In genomic region chr6:34839696-34840352, GRCh38 we compare ENCODE assay signal across 20 cellular contexts. TPM values are rescaled to one million over a fixed set of nuclear protein-coding genes. Genes with fewer than 3 reads are reported as not detected.
A peak's percentile ranks its signal among the peaks of the same experiment; 100 is the strongest.
DNase-seq lines count a peak whose midpoint lies in the region; ATAC-seq and TF ChIP-seq lines count a peak whose summit lies in the region.
"Had no signal": no experiment of that assay in that cellular context is flagged by ENCODE, and none has a peak within 500 bp of the region (broad histone marks: within the 10 kb centered on the region; RNA-seq: fewer than 3 reads in every experiment).

No MANE protein-coding gene starts in this region.

- H2BK12ac ChIP-seq in H9 (ENCODE audit: insufficient read length, low read depth, low read length) = peak overlapping the region; percentile 8

- no CpG with 5 or more reads among the region's 15 CpGs for WGBS in H9 (ENCODE audit: extremely low coverage, insufficient read length, low lambda C conversion rate)
- 99% methylated on average over 12 of the region's 15 CpGs for WGBS in SK-N-SH (ENCODE audit: low lambda C conversion rate)

- no peak overlapping the region for H3K23ac ChIP-seq in H9 (ENCODE audit: insufficient read length, low read depth, low read length)

- H3K4me1 ChIP-seq in H9 (ENCODE audit: insufficient read depth, low read length) (no peaks in the 10 kb centered on the region), SK-N-SH (ENCODE audit: control insufficient read depth in 1 of 2, insufficient read depth in 2 of 2, low read depth in 1 of 2, low read length in 1 of 2) (peaks cover 0 to 8% of the 10 kb centered on the region in 2 experiments; a peak in 1 of 4 replicates)
- H3K4me1 ChIP-seq: body of pancreas, gastroesophageal sphincter, right lobe of liver, upper lobe of right lung had no signal

- H3K4me1 Mint-ChIP-seq in activated CD4-positive, alpha-beta T cell treated with anti-CD3 and anti-CD28 coated beads for 36 hours = peaks cover 3% of the 10 kb centered on the region
- no peaks in the 10 kb centered on the region for H3K4me1 Mint-ChIP-seq in H9
- H3K4me1 Mint-ChIP-seq in activated T-helper 17 cell treated with anti-CD3 and anti-CD28 coated beads, Interleukin-2, amount 50 U/mL, for 72 hours = peaks cover 11% of the 10 kb centered on the region

- intact Hi-C loops in activated CD4-positive, alpha-beta T cell treated with anti-CD3 and anti-CD28 coated beads for 36 hours (cut with DNase I, micrococcal nuclease) = no loop called here

- no peaks in the 10 kb centered on the region for H3K27me3 ChIP-seq in H9 (ENCODE audit: insufficient read depth, low read length)
- no peaks in the 10 kb centered on the region for H3K27me3 ChIP-seq in SK-N-SH (ENCODE audit: insufficient read depth)
- H3K27me3 ChIP-seq: body of pancreas, gastroesophageal sphincter, neutrophil, right lobe of liver, upper lobe of right lung had no signal

- H2AK5ac ChIP-seq in H9 (ENCODE audit: insufficient read length, low read length) = no peak overlapping the region

- H2BK15ac ChIP-seq in H9 (ENCODE audit: low read depth, low read length) = no peak overlapping the region

- H3K4me2 ChIP-seq in H9 (ENCODE audit: insufficient read depth, insufficient read length, low read length) (no peak overlapping the region), SK-N-SH (no peak overlapping the region)

- POLR2A ChIA-PET in activated CD4-positive, alpha-beta T cell treated with anti-CD3 and anti-CD28 coated beads for 36 hours (lab: Charles Lee) = no interaction called here
- POLR2A ChIA-PET in SK-N-SH (lab: Yijun Ruan, JAX) = interaction anchor here (0.5 kb wide), 1 partner anchor 414 kb away, joined by 3 read pairs; the partner anchor contains the start of gene RPS10

- no peaks in the 10 kb centered on the region for H3K9me2 ChIP-seq in SK-N-SH

- no peaks in the 10 kb centered on the region for H3K9me3 Mint-ChIP-seq in activated CD4-positive, alpha-beta T cell treated with anti-CD3 and anti-CD28 coated beads for 36 hours (ENCODE audit: low read depth)
- H3K9me3 Mint-ChIP-seq in H9 = no peaks in the 10 kb centered on the region
- H3K9me3 Mint-ChIP-seq in activated T-helper 17 cell treated with anti-CD3 and anti-CD28 coated beads, Interleukin-2, amount 50 U/mL, for 72 hours = no peaks in the 10 kb centered on the region
- H3K9me3 Mint-ChIP-seq: activated CD4-positive, alpha-beta T cell treated with anti-CD3 and anti-CD28 coated beads, Interleukin-2, amount 10 ng/mL, durations not matched to agents 7 days and 5 days; activated naive CD4-positive, alpha-beta T cell treated with anti-CD3 and anti-CD28 coated beads for 36 hours; CD8-positive, alpha-beta T cell had no signal

- no peak overlapping the region for H3K27ac ChIP-seq in H9 (ENCODE audit: insufficient read length, low read depth, low read length)
- H3K27ac ChIP-seq in SK-N-SH (ENCODE audit: low read depth in 2 of 2, low read length in 1 of 2) = peak overlapping the region in 1 of 2 experiments; percentile 20; a peak in 1 of 4 replicates
- H3K27ac ChIP-seq: body of pancreas, coronary artery, gastroesophageal sphincter, neutrophil, right lobe of liver, upper lobe of right lung had no signal

- H3T11ph ChIP-seq in H9 (ENCODE audit: low read length) = no peak overlapping the region

- peaks cover 14 to 21% of the 10 kb centered on the region in 2 experiments for H3K36me3 ChIP-seq in SK-N-SH (replicated peaks in 1 of 2; ENCODE audit: control insufficient read depth in 1 of 2, insufficient read depth in 2 of 2, low read length in 1 of 2)
- H3K36me3 ChIP-seq: neutrophil had no signal

- H3K4me3 ChIP-seq in SK-N-SH (ENCODE audit: low read depth in 2 of 2, low read length in 1 of 2) = no peak overlapping the region
- H3K4me3 ChIP-seq: body of pancreas, coronary artery, gastroesophageal sphincter, mucosa of descending colon, right lobe of liver, upper lobe of right lung had no signal

- H3K4ac ChIP-seq in H9 (ENCODE audit: low read depth, low read length) = no peak overlapping the region

- no peaks in the 10 kb centered on the region for H3K27me3 Mint-ChIP-seq in activated CD4-positive, alpha-beta T cell treated with anti-CD3 and anti-CD28 coated beads for 36 hours
- H3K27me3 Mint-ChIP-seq in H9 (ENCODE audit: low read depth) = no peaks in the 10 kb centered on the region
- H3K27me3 Mint-ChIP-seq in activated T-helper 17 cell treated with anti-CD3 and anti-CD28 coated beads, Interleukin-2, amount 50 U/mL, for 72 hours = no peaks in the 10 kb centered on the region
- H3K27me3 Mint-ChIP-seq: activated CD4-positive, alpha-beta T cell treated with anti-CD3 and anti-CD28 coated beads, Interleukin-2, amount 10 ng/mL, durations not matched to agents 7 days and 5 days had no signal

- H3K9me3 ChIP-seq in H9 (ENCODE audit: control insufficient read depth, low read depth, low read length) = no peaks in the 10 kb centered on the region
- no peaks in the 10 kb centered on the region for H3K9me3 ChIP-seq in SK-N-SH
- H3K9me3 ChIP-seq: body of pancreas, gastroesophageal sphincter, mucosa of descending colon, neutrophil, right lobe of liver, upper lobe of right lung had no signal

- no peak overlapping the region for H2AFZ ChIP-seq in H9 (ENCODE audit: low read length)
- H2AFZ ChIP-seq in SK-N-SH (ENCODE audit: low read depth) = no peak overlapping the region

- no peak overlapping the region for H3K56ac ChIP-seq in H9 (ENCODE audit: insufficient read length, low read depth, low read length)

- no peak overlapping the region for H3K14ac ChIP-seq in H9 (ENCODE audit: insufficient read depth, low read length)

- peak overlapping the region; percentile 47 for H4K5ac ChIP-seq in H9 (ENCODE audit: insufficient read length, low read depth, low read length)

- H3K23me2 ChIP-seq in H9 (ENCODE audit: insufficient read length, low read depth, low read length, poor library complexity, severe bottlenecking) = no peaks in the 10 kb centered on the region

- no peak overlapping the region for H3K4me3 Mint-ChIP-seq in activated CD4-positive, alpha-beta T cell treated with anti-CD3 and anti-CD28 coated beads for 36 hours
- H3K4me3 Mint-ChIP-seq in H9 = no peak overlapping the region
- H3K4me3 Mint-ChIP-seq in activated T-helper 17 cell treated with anti-CD3 and anti-CD28 coated beads, Interleukin-2, amount 50 U/mL, for 72 hours = no peak overlapping the region
- H3K4me3 Mint-ChIP-seq: activated CD4-positive, alpha-beta T cell treated with anti-CD3 and anti-CD28 coated beads, Interleukin-2, amount 10 ng/mL, durations not matched to agents 7 days and 5 days; activated naive CD4-positive, alpha-beta T cell treated with anti-CD3 and anti-CD28 coated beads for 36 hours; CD8-positive, alpha-beta T cell had no signal

- CTCF ChIA-PET in activated CD4-positive, alpha-beta T cell treated with anti-CD3 and anti-CD28 coated beads for 36 hours (lab: Charles Lee) = no interaction called here
- CTCF ChIA-PET in SK-N-SH (lab: Yijun Ruan, JAX) = interaction anchor here (1.1 kb wide), 1 partner anchor 48 kb away, joined by 3 read pairs; the partner anchor contains the start of gene BLTP3A

- ATAC-seq in activated CD4-positive, alpha-beta T cell treated with anti-CD3 and anti-CD28 coated beads for 36 hours = no peak
- ATAC-seq in activated T-helper 17 cell treated with anti-CD3 and anti-CD28 coated beads, Interleukin-2, amount 50 U/mL, for 72 hours (replicated peaks) = no peak
- ATAC-seq: body of pancreas; CD8-positive, alpha-beta T cell; gastroesophageal sphincter; left colon; mucosa of descending colon; upper lobe of right lung had no signal

- H4K91ac ChIP-seq in H9 (ENCODE audit: insufficient read length, low read depth, low read length) = no peak overlapping the region

- H4K20me1 ChIP-seq in H9 (ENCODE audit: control insufficient read depth, insufficient read depth, insufficient read length) = no peaks in the 10 kb centered on the region
- no peaks in the 10 kb centered on the region for H4K20me1 ChIP-seq in SK-N-SH (ENCODE audit: insufficient read depth)

- no peaks in the 10 kb centered on the region for H3K79me1 ChIP-seq in H9 (ENCODE audit: insufficient read depth, low read depth, low read length, poor library complexity, severe bottlenecking)

- TF ChIP-seq RAD21 in SK-N-SH (IDR thresholded peaks at IDR 0.05; ENCODE audit: low read length) = no peak

- H3F3A ChIP-seq in SK-N-SH (replicated peaks; ENCODE audit: insufficient read depth) = peaks cover 3% of the 10 kb centered on the region

- TF ChIP-seq CTCF in H9 (conservative IDR thresholded peaks at IDR 0.05) = no peak
- no peak for TF ChIP-seq CTCF in SK-N-SH (IDR thresholded peaks at IDR 0.05)

- H2BK120ac ChIP-seq in H9 (ENCODE audit: low read depth, low read length, poor library complexity, severe bottlenecking) = no peak overlapping the region

- H2BK20ac ChIP-seq in H9 (ENCODE audit: low read depth, low read length, poor library complexity, severe bottlenecking) = no peak overlapping the region

- no peak for TF ChIP-seq EP300 in SK-N-SH (IDR thresholded peaks at IDR 0.05; ENCODE audit: borderline replicate concordance in 1 of 2, low read depth in 1 of 2, low read length in 1 of 2)

- no peak for DNase-seq in activated CD4-positive, alpha-beta T cell treated with anti-CD3 and anti-CD28 coated beads for 36 hours
- DNase-seq in activated CD4-positive, alpha-beta T cell treated with anti-CD3 and anti-CD28 coated beads, Interleukin-2, amount 50 U/mL, for 1 hour = no peak
- DNase-seq in H9 (no peak), myocyte (ENCODE audit: low read depth) (peak; percentile 38), germinal center (ENCODE audit: low spot score) (no peak), GF-D8 (lab: John Stamatoyannopoulos, UW) (no peak), SK-N-SH (no peak)
- DNase-seq: activated CD4-positive, alpha-beta T cell treated with anti-CD3 and anti-CD28 coated beads, Interleukin-2, amount 10 ng/mL, durations not matched to agents 7 days and 5 days; activated naive CD4-positive, alpha-beta T cell treated with anti-CD3 and anti-CD28 coated beads for 36 hours; CD8-positive, alpha-beta T cell; left colon; mucosa of descending colon; NCI-H146; right lobe of liver; upper lobe of right lung had no signal

- no peak overlapping the region for H4K8ac ChIP-seq in H9 (replicated peaks; ENCODE audit: insufficient read length, low read depth, low read length)

- H3K27ac Mint-ChIP-seq in activated CD4-positive, alpha-beta T cell treated with anti-CD3 and anti-CD28 coated beads for 36 hours = peak overlapping the region; percentile 12
- H3K27ac Mint-ChIP-seq in H9 = peak overlapping the region; percentile 87 to 95 (median 90); a peak in 6 of 7 replicates
- H3K27ac Mint-ChIP-seq in activated T-helper 17 cell treated with anti-CD3 and anti-CD28 coated beads, Interleukin-2, amount 50 U/mL, for 72 hours = peak overlapping the region; percentile 11
- H3K27ac Mint-ChIP-seq: activated CD4-positive, alpha-beta T cell treated with anti-CD3 and anti-CD28 coated beads, Interleukin-2, amount 10 ng/mL, durations not matched to agents 7 days and 5 days; CD8-positive, alpha-beta T cell had no signal

- no peaks in the 10 kb centered on the region for H3K79me2 ChIP-seq in H9 (ENCODE audit: insufficient read depth, low read length)
- H3K79me2 ChIP-seq in SK-N-SH (ENCODE audit: insufficient read depth) = no peaks in the 10 kb centered on the region

- peak overlapping the region; percentile 55 for H2BK5ac ChIP-seq in H9 (ENCODE audit: insufficient read length, low read length)

- H3K9ac ChIP-seq in H9 (ENCODE audit: extremely low read depth, insufficient read length, low read length) (no peak overlapping the region), SK-N-SH (no peak overlapping the region)

- H3K36me3 Mint-ChIP-seq in activated CD4-positive, alpha-beta T cell treated with anti-CD3 and anti-CD28 coated beads for 36 hours (ENCODE audit: low read depth) = peaks cover 14% of the 10 kb centered on the region
- H3K36me3 Mint-ChIP-seq in H9 (ENCODE audit: insufficient read depth in 1 of 3, low read depth in 3 of 3) = peaks cover 8 to 47% (median 42%) of the 10 kb centered on the region in 3 experiments
- peaks cover 46% of the 10 kb centered on the region for H3K36me3 Mint-ChIP-seq in activated T-helper 17 cell treated with anti-CD3 and anti-CD28 coated beads, Interleukin-2, amount 50 U/mL, for 72 hours (ENCODE audit: low read depth)

- H3K18ac ChIP-seq in H9 (ENCODE audit: insufficient read length, low read depth, low read length) = no peak overlapping the region

RNA-seq across cellular contexts. Expression of gene BLTP3A, which starts 47.9 kb away (rescaled TPM):
- total RNA-seq in activated CD4-positive, alpha-beta T cell treated with anti-CD3 and anti-CD28 coated beads for 36 hours = 10 to 100 TPM; 17.0 to 21.0 TPM
- 16.4 and 17.8 TPM in 2 replicates for total RNA-seq in H9 (2021)
- total RNA-seq in activated T-helper 17 cell treated with anti-CD3 and anti-CD28 coated beads, Interleukin-2, amount 50 U/mL, for 72 hours = 10 to 100 TPM in 1 of 2 donors, 1 to 10 TPM in 1; 8.7 to 11.5 TPM
- total RNA-seq in myocyte = 6.3 and 7.2 TPM in 2 replicates
- 8.7 TPM for polyA plus RNA-seq in myocyte (2012)
- 3.1 and 4.4 TPM in 2 replicates for polyA plus RNA-seq in SK-N-SH (2012; rRNA removed)
- 3.1 and 3.5 TPM in 2 replicates for polyA plus RNA-seq in SK-N-SH (2012; cell fraction: cytosol; rRNA removed)
- polyA plus RNA-seq in SK-N-SH (2012; cell fraction: nucleus; rRNA removed) = 4.0 and 4.9 TPM in 2 replicates

RNA-seq across cellular contexts. Expression of gene TAF11, which starts 48.0 kb away (rescaled TPM):
- 10 to 100 TPM; 28.7 to 32.3 TPM for total RNA-seq in activated CD4-positive, alpha-beta T cell treated with anti-CD3 and anti-CD28 coated beads for 36 hours
- total RNA-seq in H9 (2021) = 49.4 and 49.9 TPM in 2 replicates
- total RNA-seq in activated T-helper 17 cell treated with anti-CD3 and anti-CD28 coated beads, Interleukin-2, amount 50 U/mL, for 72 hours = 10 to 100 TPM; 28.7 to 30.0 TPM
- total RNA-seq in myocyte = 33.1 and 38.6 TPM in 2 replicates
- polyA plus RNA-seq in myocyte (2012) = 32.2 TPM
- polyA plus RNA-seq in SK-N-SH (2012; rRNA removed) = 21.8 and 29.3 TPM in 2 replicates
- 31.0 and 35.6 TPM in 2 replicates for polyA plus RNA-seq in SK-N-SH (2012; cell fraction: cytosol; rRNA removed)
- polyA plus RNA-seq in SK-N-SH (2012; cell fraction: nucleus; rRNA removed) = 25.4 and 38.9 TPM in 2 replicates

RNA-seq across cellular contexts. Expression of gene ANKS1A, which starts 49.2 kb away (rescaled TPM):
- 1 to 10 TPM; 7.4 to 9.1 TPM for total RNA-seq in activated CD4-positive, alpha-beta T cell treated with anti-CD3 and anti-CD28 coated beads for 36 hours
- total RNA-seq in H9 (2021) (24.4 and 26.5 TPM in 2 replicates), myocyte (70.6 and 90.2 TPM in 2 replicates)
- 1 to 10 TPM; 7.7 to 8.8 TPM for total RNA-seq in activated T-helper 17 cell treated with anti-CD3 and anti-CD28 coated beads, Interleukin-2, amount 50 U/mL, for 72 hours
- 53.0 TPM for polyA plus RNA-seq in myocyte (2012)
- 7.6 and 8.2 TPM in 2 replicates for polyA plus RNA-seq in SK-N-SH (2012; rRNA removed)
- polyA plus RNA-seq in SK-N-SH (2012; cell fraction: cytosol; rRNA removed) = 5.8 and 6.9 TPM in 2 replicates
- polyA plus RNA-seq in SK-N-SH (2012; cell fraction: nucleus; rRNA removed) = 17.6 and 20.8 TPM in 2 replicates

Comparison
In these comparisons a context has a peak if more than half of its experiments do, and no peak if none do; other contexts are left out.
1. H3K27ac Mint-ChIP-seq: peak in every context shown above with its lines; median percentile 90 in H9; 12 in activated CD4-positive, alpha-beta T cell treated with anti-CD3 and anti-CD28 coated beads for 36 hours; 11 in activated T-helper 17 cell treated with anti-CD3 and anti-CD28 coated beads, Interleukin-2, amount 50 U/mL, for 72 hours.